In the genomic region with DNA sequence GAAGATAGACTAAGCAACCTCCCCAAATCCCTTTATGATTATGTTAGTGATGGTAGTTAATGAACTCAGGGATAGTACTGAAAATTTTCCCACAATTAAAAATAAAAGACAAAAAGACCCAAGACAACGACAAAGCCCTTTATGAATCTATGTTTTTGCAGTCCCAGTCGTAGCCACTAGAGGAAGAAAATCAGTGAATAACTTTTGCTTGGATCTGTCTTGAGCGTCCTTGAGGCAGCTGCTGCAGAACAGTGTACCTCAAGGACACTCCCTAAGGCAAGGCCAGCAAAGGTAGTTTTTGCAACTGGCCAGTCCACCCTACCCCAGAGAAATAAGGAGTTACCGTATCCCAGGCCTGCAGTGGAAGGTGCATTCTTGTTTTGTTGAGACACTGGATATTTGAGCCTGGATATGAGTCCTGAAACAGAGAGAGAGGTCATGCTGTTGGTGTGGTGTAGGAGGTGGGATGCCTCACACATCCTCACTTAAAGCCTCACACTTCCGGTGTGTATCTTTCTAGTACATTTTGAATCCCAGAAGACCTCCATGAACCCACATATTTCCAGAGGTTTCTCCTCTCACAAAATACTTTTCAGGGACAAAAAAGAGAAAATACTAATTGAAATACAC, we compare ENCODE assay signal across 11 cellular contexts. TPM values are rescaled to one million over a fixed set of nuclear protein-coding genes. Genes with fewer than 3 reads are reported as not detected.
A peak's percentile ranks its signal among the peaks of the same experiment; 100 is the strongest.
DNase-seq lines count a peak whose midpoint lies in the region; ATAC-seq and TF ChIP-seq lines count a peak whose summit lies in the region.
"Had no signal": no experiment of that assay in that cellular context is flagged by ENCODE, and none has a peak within 500 bp of the region (broad histone marks: within the 10 kb centered on the region; RNA-seq: fewer than 3 reads in every experiment).

No MANE protein-coding gene starts in this region.

- no peak overlapping the region for H3K27ac ChIP-seq in psoas muscle
- no peak overlapping the region for H3K27ac ChIP-seq in ovary

- no peak for TF ChIP-seq POLR2A in ovary (IDR thresholded peaks at IDR 0.05)

- WGBS in psoas muscle, 3 donors, result 33 to 49% (median 38%) methylated on average over 5 of the region's 5 CpGs
- 24 to 35% (median 29%) methylated on average over 5 of the region's 5 CpGs for WGBS in ovary, 3 donors

- H3K4me3 ChIP-seq in psoas muscle, result no peak overlapping the region
- H3K4me3 ChIP-seq in ovary, result no peak overlapping the region

- no peak for TF ChIP-seq EP300 in ovary (IDR thresholded peaks at IDR 0.05)

- DNase-seq in DMS53 (lab: John Stamatoyannopoulos, UW), result peak; percentile 31
- no peak for DNase-seq in DMS53 treated with DMSO at 0.1 percent for 48 hours (lab: John Stamatoyannopoulos, UW; ENCODE audit: unreplicated experiment)
- peak; percentile 28 for DNase-seq in M059J (ENCODE audit: low read depth)
- DNase-seq in dermis blood vessel endothelial cell, result peak; percentile 14
- DNase-seq in psoas muscle, result no peak
- no peak for DNase-seq in ovary
- DNase-seq in activated CD8-positive, alpha-beta memory T cell treated with anti-CD3 and anti-CD28 coated beads, Interleukin-2, amount 50 U/mL, for 48 hours, result no peak
- DNase-seq: foreskin melanocyte had no signal

- ATAC-seq in psoas muscle (no peak), HG03025 (IDR thresholded peaks at IDR 0.05; ENCODE audit: low FRiP score, unreplicated experiment) (no peak)
- ATAC-seq: activated T-helper 17 cell treated with anti-CD3 and anti-CD28 coated beads, Interleukin-2, amount 50 U/mL, for 72 hours had no signal

- H3K36me3 ChIP-seq in psoas muscle (ENCODE audit: insufficient read depth in 1 of 2, low read depth in 1 of 2) (no peaks in the 10 kb centered on the region), ovary (no peaks in the 10 kb centered on the region)

- H3K9me3 ChIP-seq in psoas muscle, result no peaks in the 10 kb centered on the region
- no peaks in the 10 kb centered on the region for H3K9me3 ChIP-seq in ovary

- H3K4me1 ChIP-seq in psoas muscle, result no peaks in the 10 kb centered on the region
- H3K4me1 ChIP-seq in ovary (ENCODE audit: insufficient read depth), result no peaks in the 10 kb centered on the region

- TF ChIP-seq CTCF in psoas muscle (IDR thresholded peaks at IDR 0.05) (peak; percentile 11), ovary (IDR thresholded peaks at IDR 0.05) (no peak)

- intact Hi-C loops in psoas muscle (cut with DNase I), result no loop called here
- intact Hi-C loops in ovary (cut with DNase I), result no loop called here

- peaks cover 0 to 3% (median 0%) of the 10 kb centered on the region in 3 donors for H3K27me3 ChIP-seq in psoas muscle (ENCODE audit: insufficient read depth in 3 of 3, low read length in 2 of 3)
- H3K27me3 ChIP-seq in ovary, result no peaks in the 10 kb centered on the region

RNA-seq across cellular contexts. Expression of a gene that starts 8.7 kb away (rescaled TPM):
- 9.4 and 9.6 TPM in 2 replicates for total RNA-seq in M059J (2014; rRNA removed; shearing (Covaris generic))
- 2.4 and 4.0 TPM in 2 replicates for total RNA-seq in dermis blood vessel endothelial cell
- total RNA-seq in psoas muscle, result 10 to 100 TPM; 11.7 to 23.2 (median 13.5) TPM
- 10 to 100 TPM; 11.0 to 35.3 (median 13.8) TPM for polyA plus RNA-seq in psoas muscle
- 10 to 100 TPM in 3 of 7 donors, 1 to 10 TPM in 4; 4.7 to 13.3 (median 10.0) TPM for total RNA-seq in ovary
- polyA plus RNA-seq in ovary, result 1 to 10 TPM; 6.0 to 7.0 TPM

RNA-seq across cellular contexts. Expression of a gene that starts 28.7 kb away (rescaled TPM):
- 0.05 TPM in 1 of 2 replicates, not detected in the other for total RNA-seq in M059J (2014; rRNA removed; shearing (Covaris generic))
- not detected in 2 replicates for total RNA-seq in dermis blood vessel endothelial cell
- 1 to 10 TPM in 3 of 4 donors, under 1 TPM in 1; 0.81 to 2.0 (median 1.3) TPM for total RNA-seq in psoas muscle
- under 1 TPM; 0.27 to 0.47 (median 0.37) TPM for polyA plus RNA-seq in psoas muscle
- 1 to 10 TPM in 5 of 7 donors, under 1 TPM in 2; 0.81 to 4.3 (median 1.3) TPM for total RNA-seq in ovary
- 1 to 10 TPM in 1 of 2 donors, under 1 TPM in 1; 0.81 to 7.5 TPM for polyA plus RNA-seq in ovary
- total RNA-seq: A172 had no signal

RNA-seq across cellular contexts. Expression of a gene that starts 33.5 kb away (rescaled TPM):
- total RNA-seq in M059J (2014; rRNA removed; shearing (Covaris generic)), result 1,377 and 1,626 TPM in 2 replicates
- 660 and 938 TPM in 2 replicates for total RNA-seq in dermis blood vessel endothelial cell
- 100 to 1,000 TPM; 102 to 181 (median 132) TPM for total RNA-seq in psoas muscle
- 1,000 to 10,000 TPM in 2 of 3 donors, 100 to 1,000 TPM in 1; 848 to 1,450 (median 1,427) TPM for polyA plus RNA-seq in psoas muscle
- total RNA-seq in ovary, result 1,000 to 10,000 TPM in 1 of 7 donors, 100 to 1,000 TPM in 6; 405 to 2,882 (median 518) TPM
- polyA plus RNA-seq in ovary, result 1,000 to 10,000 TPM; 3,045 to 5,275 TPM

RNA-seq across cellular contexts. Expression of a gene that starts 50.4 kb away (rescaled TPM):
- total RNA-seq in M059J (2014; rRNA removed; shearing (Covaris generic)), result 130 and 154 TPM in 2 replicates
- 26.8 and 29.3 TPM in 2 replicates for total RNA-seq in dermis blood vessel endothelial cell
- 10 to 100 TPM in 3 of 4 donors, 1 to 10 TPM in 1; 5.4 to 15.7 (median 11.3) TPM for total RNA-seq in psoas muscle
- 10 to 100 TPM; 14.4 to 48.5 (median 24.7) TPM for polyA plus RNA-seq in psoas muscle
- 10 to 100 TPM; 10.1 to 21.5 (median 15.8) TPM for total RNA-seq in ovary
- 10 to 100 TPM; 17.0 to 29.9 TPM for polyA plus RNA-seq in ovary

RNA-seq across cellular contexts. Expression of a gene that starts 50.7 kb away (rescaled TPM):
- 56.0 and 82.5 TPM in 2 replicates for total RNA-seq in M059J (2014; rRNA removed; shearing (Covaris generic))
- total RNA-seq in dermis blood vessel endothelial cell (90.0 and 99.7 TPM in 2 replicates), psoas muscle (100 to 1,000 TPM in 1 of 4 donors, 10 to 100 TPM in 3; 43.7 to 101 (median 67.4) TPM), ovary (10 to 100 TPM; 46.4 to 79.6 (median 63.3) TPM)
- polyA plus RNA-seq in psoas muscle (10 to 100 TPM; 49.1 to 83.3 (median 52.1) TPM), ovary (10 to 100 TPM; 52.9 to 73.1 TPM)

Comparison
In these comparisons a context has a peak if more than half of its experiments do, and no peak if none do; other contexts are left out.
1. DNase-seq: peak in DMS53 (single experiment), M059J (single experiment) and dermis blood vessel endothelial cell (single experiment); none in DMS53 treated with DMSO at 0.1 percent for 48 hours (single experiment), psoas muscle (0 of 2), ovary (0 of 5) and activated CD8-positive, alpha-beta memory T cell treated with anti-CD3 and anti-CD28 coated beads, Interleukin-2, amount 50 U/mL, for 48 hours (single experiment).